In genomic region chr11:16226245-16226644, GRCh38 we compare ENCODE assay signal across 10 cellular contexts.
DNase-seq lines count a peak whose midpoint lies in the region; ATAC-seq and TF ChIP-seq lines count a peak whose summit lies in the region.
"Had no signal": no experiment of that assay in that cellular context is flagged by ENCODE, and none has a peak within 500 bp of the region (broad histone marks: within the 10 kb centered on the region; RNA-seq: fewer than 3 reads in every experiment).

No MANE protein-coding gene starts in this region.

- no peaks in the 10 kb centered on the region for H3K4me1 ChIP-seq in MM.1S (ENCODE audit: low read length)

- DNase-seq in DMS153 (lab: John Stamatoyannopoulos, UW) (peak; percentile 97), MM.1S (peak; percentile 36), astrocyte of the hippocampus (ENCODE audit: low read depth, low spot score) (peak; percentile 34), left colon (peak; percentile 70 to 86), islet precursor cell (no peak), GDM1 (lab: John Stamatoyannopoulos, UW) (no peak), SK-N-DZ (ENCODE audit: low spot score) (no peak)
- DNase-seq: DND-41, KG1 had no signal

- no peaks in the 10 kb centered on the region for H3K36me3 ChIP-seq in MM.1S (replicated peaks; ENCODE audit: insufficient read depth, low read length)

- no peaks in the 10 kb centered on the region for H3K9me3 ChIP-seq in MM.1S (replicated peaks; ENCODE audit: insufficient read depth, low read length)

- H3K79me2 ChIP-seq in MM.1S (ENCODE audit: low read length), result no peaks in the 10 kb centered on the region

- intact Hi-C loops in left colon (cut with DNase I, micrococcal nuclease), result no loop called here

- no peaks in the 10 kb centered on the region for H3F3A ChIP-seq in MM.1S (ENCODE audit: insufficient read depth, low read length)

- H3K9me2 ChIP-seq in MM.1S (replicated peaks; ENCODE audit: insufficient read depth, low read length), result no peaks in the 10 kb centered on the region

- H3K4me3 ChIP-seq in MM.1S (ENCODE audit: low read length), result no peak overlapping the region

- no peak for TF ChIP-seq CTCF in MM.1S (IDR thresholded peaks at IDR 0.05; ENCODE audit: low read length)

- H3K4me2 ChIP-seq in MM.1S (ENCODE audit: low read depth, low read length), result peak overlapping the region; percentile 35; the same call in 1 of the 2 replicates

- H2AFZ ChIP-seq in MM.1S (ENCODE audit: low read length), result no peak overlapping the region

- no peak overlapping the region for H3K9ac ChIP-seq in MM.1S (ENCODE audit: low read length)

- H3K27ac ChIP-seq in MM.1S (ENCODE audit: low read length), result no peak overlapping the region

- peak; percentile 100 for ATAC-seq in left colon
- ATAC-seq in activated CD4-positive, CD25-positive, alpha-beta regulatory T cell treated with anti-CD3 and anti-CD28 coated beads, Interleukin-2, amount 50 U/mL, for 24 hours, result no peak

- no peaks in the 10 kb centered on the region for H4K20me1 ChIP-seq in MM.1S (ENCODE audit: insufficient read depth, low read length)

- no peaks in the 10 kb centered on the region for H3K27me3 ChIP-seq in MM.1S (replicated peaks; ENCODE audit: insufficient read depth, low read length)

Comparison
In these comparisons a context has a peak if more than half of its experiments do, and no peak if none do; other contexts are left out.
1. DNase-seq: peak in DMS153 (single experiment), MM.1S (single experiment), astrocyte of the hippocampus (single experiment) and left colon (2 of 2); none in islet precursor cell (single experiment), GDM1 (single experiment) and SK-N-DZ (single experiment).